8 cellular contexts compared by ENCODE assay signal in genomic region chr2:159286709-159287441, GRCh38. TPM values are rescaled to one million over a fixed set of nuclear protein-coding genes. Genes with fewer than 3 reads are reported as not detected.
DNase-seq lines count a peak whose midpoint lies in the region; ATAC-seq, FAIRE-seq and TF ChIP-seq lines count a peak whose summit lies in the region.

No MANE protein-coding gene starts in this region.

- TF ChIP-seq CTCF in HepG2 (CRISPR knock-in tag; IDR thresholded peaks at IDR 0.05): peak; percentile 34; the same call in 1 of the 2 replicates

- BruUV-seq in HepG2 (replicated peaks; lab: Mats Ljungman, UMichigan): TSS peak; percentile 98

- H3K27me3 ChIP-seq in HepG2 (ENCODE audit: control insufficient read depth in 1 of 2, insufficient read depth in 2 of 2, low read length in 2 of 2): no peaks in the 10 kb centered on the region; a peak in 1 of 5 replicates

- H2AFZ ChIP-seq in HepG2 (ENCODE audit: low read length): peak overlapping the region; percentile 97

- POLR2A ChIA-PET in HepG2 (lab: Yijun Ruan, JAX): interaction anchor here (0.6 to 2.9 kb wide), 9 partner anchors 8 to 425 kb away, joined by 3 to 15 read pairs (median 4); partner anchors contain the start of gene MARCHF7

- H3K36me3 ChIP-seq in HepG2 (replicated peaks in 1 of 2; ENCODE audit: control insufficient read depth in 1 of 2, insufficient read depth in 2 of 2, low read length in 2 of 2): peaks cover 0 to 3% of the 10 kb centered on the region in 2 experiments; a peak in 1 of 5 replicates

- H3K79me2 ChIP-seq in HepG2 (ENCODE audit: insufficient read depth, low read length): peaks cover 20% of the 10 kb centered on the region

- peak; percentile 85 for ATAC-seq in GM19351 (IDR thresholded peaks at IDR 0.05; ENCODE audit: unreplicated experiment)
- ATAC-seq in HG03520 (IDR thresholded peaks at IDR 0.05; ENCODE audit: unreplicated experiment): peak; percentile 90
- ATAC-seq in HepG2: peak; percentile 91

- intact Hi-C loops in HepG2 (cut with micrococcal nuclease; ENCODE audit: unreplicated experiment): loop anchor here (1.0 to 5.0 kb wide), 3 partner anchors 328 to 520 kb away; partner anchors contain the start of gene MARCHF7

- TF ChIP-seq RAD21 in HepG2 (CRISPR knock-in tag; IDR thresholded peaks at IDR 0.05): peak; percentile 49; the same call in 1 of the 2 replicates

- peak overlapping the region; percentile 92 for H3K9ac ChIP-seq in HepG2 (ENCODE audit: insufficient read depth, low read depth, low read length)

- H4K20me1 ChIP-seq in HepG2 (ENCODE audit: insufficient read depth, low read length): no peaks in the 10 kb centered on the region

- peak overlapping the region; percentile 99 for H3K4me2 ChIP-seq in HepG2 (ENCODE audit: low read depth, low read length)

- in situ Hi-C loops in HepG2 (cut with HindIII; ENCODE audit: extremely low pct_ligation_motif_present, low pct_unique_long_range_greater_than_20kb): no loop called here

- no peaks in the 10 kb centered on the region for H3K9me3 ChIP-seq in HepG2 (ENCODE audit: low read length)

- TF ChIP-seq EP300 in HepG2 (IDR thresholded peaks at IDR 0.05; ENCODE audit: low read depth in 2 of 2, low read length in 2 of 2) (peak in 1 of 2 experiments; percentile 8; a peak in 1 of 4 replicates), HepG2 (CRISPR knock-in tag; IDR thresholded peaks at IDR 0.05; ENCODE audit: borderline replicate concordance) (no peak)

- peak overlapping the region; percentile 67 to 93 (median 73) for H3K4me3 ChIP-seq in HepG2 (replicated peaks in 1 of 3; ENCODE audit: insufficient read depth in 1 of 3, low read depth in 2 of 3, low read length in 3 of 3)

- TF ChIP-seq POLR2A in HepG2 (IDR thresholded peaks at IDR 0.05; ENCODE audit: insufficient read depth in 1 of 2, low read depth in 2 of 2, low read length in 2 of 2): peak; percentile 92 to 96

- H3K27ac ChIP-seq in HepG2 (ENCODE audit: extremely low read length, insufficient read depth, low read length): peak overlapping the region; percentile 96

- CTCF ChIA-PET in HepG2 (lab: Yijun Ruan, JAX; ENCODE audit: low intra/inter-chr PET ratio, low total read pairs): no interaction called here

- FAIRE-seq in HepG2 (lab: Jason Lieb, UNC): peak; percentile 56

- H3K4me1 ChIP-seq in HepG2 (ENCODE audit: insufficient read depth, low read length): peaks cover 39% of the 10 kb centered on the region

- DNase-seq in C1 segment of cervical spinal cord (lab: John Stamatoyannopoulos, UW) (peak; percentile 70 to 97 (median 94)), NCI-H69 (lab: John Stamatoyannopoulos, UW) (peak; percentile 96), dedifferentiated amniotic fluid mesenchymal stem cell (ENCODE audit: extremely low spot score) (peak; percentile 94), HepG2 (ENCODE audit: low spot score) (peak; percentile 97)
- DNase-seq in activated CD4-positive, alpha-beta T cell treated with anti-CD3 and anti-CD28 coated beads, Interleukin-2, amount 50 U/mL, for 1 hour: peak; percentile 98
- peak; percentile 93 to 96 for DNase-seq in stimulated activated CD4-positive, alpha-beta T cell treated with anti-CD3 and anti-CD28 coated beads, Interleukin-2, amount 100 ng/mL, for 48 hours

- WGBS in HepG2 (ENCODE audit: low lambda C conversion rate): under 1% methylated on average over 47 of the region's 50 CpGs

TF ChIP-seq in HepG2, 621 proteins besides CTCF, POLR2A, EP300 and RAD21 (continues in another document):
- TF ChIP-seq CSRNP2 (CRISPR knock-in tag; conservative IDR thresholded peaks at IDR 0.05; ENCODE audit: low read depth) (no peak), RCOR2 (CRISPR knock-in tag; IDR thresholded peaks at IDR 0.05) (no peak), KAT8 (CRISPR knock-in tag; IDR thresholded peaks at IDR 0.05) (peak; percentile 91), THAP11 (CRISPR knock-in tag; IDR thresholded peaks at IDR 0.05) (peak; percentile 71), TOPORS (CRISPR knock-in tag; IDR thresholded peaks at IDR 0.05) (0 out of 2 replicates have a peak, but pooled peaks have one; percentile 2), ZSCAN31 (CRISPR knock-in tag; IDR thresholded peaks at IDR 0.05; ENCODE audit: low read depth) (no peak), ZBTB49 (CRISPR knock-in tag; IDR thresholded peaks at IDR 0.05; ENCODE audit: borderline replicate concordance) (no peak), KLF16 (CRISPR knock-in tag; IDR thresholded peaks at IDR 0.05) (no peak; a peak in 1 of 4 replicates), ZNF703 (CRISPR knock-in tag; IDR thresholded peaks at IDR 0.05; ENCODE audit: borderline replicate concordance) (no peak), ZNF430 (CRISPR knock-in tag; IDR thresholded peaks at IDR 0.05) (no peak), ZFYVE20 (CRISPR knock-in tag; IDR thresholded peaks at IDR 0.05; ENCODE audit: borderline replicate concordance, low read depth) (no peak), KDM5A (IDR thresholded peaks at IDR 0.05; ENCODE audit: borderline replicate concordance, low read length) (no peak; the same call in 1 of the 2 replicates), ZNF530 (CRISPR knock-in tag; IDR thresholded peaks at IDR 0.05; ENCODE audit: low read depth) (no peak), GMEB2 (CRISPR knock-in tag; IDR thresholded peaks at IDR 0.05; ENCODE audit: low read depth) (no peak), KLF13 (CRISPR knock-in tag; IDR thresholded peaks at IDR 0.05) (no peak)

RNA-seq across cellular contexts. Expression of gene WDSUB1, which starts 0.4 kb away (rescaled TPM):
- total RNA-seq in HepG2 (2016; rRNA removed; fragmentation: Illumina TruSeq; extraction: Trizol): 10.7 and 16.3 TPM in 2 replicates
- total RNA-seq in HepG2 (2016; cell fraction: cytosol; rRNA removed; fragmentation: Illumina TruSeq; extraction: Trizol; ENCODE audit: low read depth): 7.2 and 7.7 TPM in 2 replicates
- total RNA-seq in HepG2 (2016; cell fraction: insoluble cytoplasmic fraction; rRNA removed; fragmentation: Illumina TruSeq; extraction: Trizol): 10.5 and 14.5 TPM in 2 replicates
- total RNA-seq in HepG2 (2016; cell fraction: membrane; rRNA removed; fragmentation: Illumina TruSeq; extraction: Trizol): 7.8 and 8.5 TPM in 2 replicates
- 8.5 and 11.2 TPM in 2 replicates for total RNA-seq in HepG2 (2016; cell fraction: nucleus; rRNA removed; fragmentation: Illumina TruSeq; extraction: Trizol)
- 9.6 and 10.1 TPM in 2 replicates for polyA plus RNA-seq in HepG2 (2011; rRNA removed)
- polyA plus RNA-seq in HepG2 (2011; cell fraction: cytosol; rRNA removed): 7.2 and 9.2 TPM in 2 replicates
- polyA plus RNA-seq in HepG2 (2011; cell fraction: nucleus; rRNA removed): 10.9 and 12.9 TPM in 2 replicates
- 12.0 and 15.3 TPM in 2 replicates for polyA plus RNA-seq in HepG2 (2012)
- 3.7 and 4.7 TPM in 2 replicates for polyA plus RNA-seq in HepG2 (2016; cell fraction: cytosol; fragmentation: Illumina TruSeq; extraction: Trizol; ENCODE audit: low read depth)
- 16.5 and 18.2 TPM in 2 replicates for polyA plus RNA-seq in HepG2 (2016; cell fraction: insoluble cytoplasmic fraction; fragmentation: Illumina TruSeq; extraction: Trizol; ENCODE audit: low read depth)
- 5.8 and 6.6 TPM in 2 replicates for polyA plus RNA-seq in HepG2 (2016; cell fraction: membrane; fragmentation: Illumina TruSeq; extraction: Trizol; ENCODE audit: low read depth)
- polyA plus RNA-seq in HepG2 (2016; cell fraction: nucleus; fragmentation: Illumina TruSeq; extraction: Trizol; ENCODE audit: insufficient read depth, low read depth): 12.5 and 14.0 TPM in 2 replicates
- polyA minus RNA-seq in HepG2 (2011; rRNA and poly(A)+ RNA removed; ENCODE audit: low replicate concordance): 5.6 and 17.7 TPM in 2 replicates
- polyA minus RNA-seq in HepG2 (2011; cell fraction: cytosol; rRNA and poly(A)+ RNA removed): 5.4 and 5.7 TPM in 2 replicates
- 25.5 and 31.1 TPM in 2 replicates for polyA minus RNA-seq in HepG2 (2011; cell fraction: nucleus; rRNA and poly(A)+ RNA removed)

Comparison
In these comparisons a context has a peak if more than half of its experiments do, and no peak if none do; other contexts are left out.
1. Peak in every context shown above with its lines: DNase-seq, ATAC-seq, H3K4me3 ChIP-seq and H3K27ac ChIP-seq.